Comparison of ENCODE assay signal across 13 cellular contexts in genomic region chr10:14758994-14759664, GRCh38. TPM values are rescaled to one million over a fixed set of nuclear protein-coding genes. Genes with fewer than 3 reads are reported as not detected.
DNase-seq lines count a peak whose midpoint lies in the region; ATAC-seq and TF ChIP-seq lines count a peak whose summit lies in the region.
"Had no signal": no experiment of that assay in that cellular context is flagged by ENCODE, and none has a peak within 500 bp of the region (broad histone marks: within the 10 kb centered on the region; RNA-seq: fewer than 3 reads in every experiment).

No MANE protein-coding gene starts in this region.

- no peaks in the 10 kb centered on the region for H3K4me1 ChIP-seq in SK-N-SH (ENCODE audit: control insufficient read depth in 1 of 2, insufficient read depth in 2 of 2, low read depth in 1 of 2, low read length in 1 of 2)
- H3K4me1 ChIP-seq in HCT116 (ENCODE audit: control insufficient read depth in 1 of 2, insufficient read depth in 2 of 2, low read length in 2 of 2): peaks cover 0 to 2% of the 10 kb centered on the region in 2 experiments; a peak in 1 of 4 replicates
- no peaks in the 10 kb centered on the region for H3K4me1 ChIP-seq in neural progenitor cell
- H3K4me1 ChIP-seq: testis had no signal

- no TSS peak for BruUV-seq in HCT116 (replicated peaks; lab: Mats Ljungman, UMichigan)

- H3K4me3 Mint-ChIP-seq in neural progenitor cell: no peak overlapping the region
- H3K4me3 Mint-ChIP-seq: brain had no signal

- intact Hi-C loops in HCT116 (cut with micrococcal nuclease): loop anchor here (1.0 kb wide), 1 partner anchor 222 kb away; no protein-coding TSS in a partner anchor

- TF ChIP-seq CTCF in SK-N-SH (IDR thresholded peaks at IDR 0.05) (no peak), HCT116 (IDR thresholded peaks at IDR 0.05 in 2 of 3, conservative IDR thresholded peaks at IDR 0.05 in 1 of 3; ENCODE audit: borderline replicate concordance in 1 of 3, insufficient read depth in 1 of 3, low read depth in 2 of 3, low read length in 2 of 3) (peak; percentile 62 to 70 (median 68)), neural progenitor cell (IDR thresholded peaks at IDR 0.05) (peak; percentile 17)

- no peaks in the 10 kb centered on the region for H3K79me2 ChIP-seq in SK-N-SH (ENCODE audit: insufficient read depth)
- no peaks in the 10 kb centered on the region for H3K79me2 ChIP-seq in HCT116 (ENCODE audit: insufficient read depth, low read length)
- no peaks in the 10 kb centered on the region for H3K79me2 ChIP-seq in neural progenitor cell (ENCODE audit: low read depth)

- H3K9me3 Mint-ChIP-seq in neural progenitor cell: peaks cover 3% of the 10 kb centered on the region

- peak; percentile 44 for TF ChIP-seq RAD21 in SK-N-SH (IDR thresholded peaks at IDR 0.05; ENCODE audit: low read length)
- TF ChIP-seq RAD21 in HCT116 (IDR thresholded peaks at IDR 0.05; ENCODE audit: low read depth): peak; percentile 62

- H3K27me3 ChIP-seq in SK-N-SH (ENCODE audit: insufficient read depth) (no peaks in the 10 kb centered on the region), HCT116 (ENCODE audit: insufficient read depth, low read length) (0 out of 2 replicates have a peak, but pooled peaks cover 3% of the 10 kb centered on the region), neural progenitor cell (no peaks in the 10 kb centered on the region)
- H3K27me3 ChIP-seq: testis had no signal

- TF ChIP-seq POLR2A in HCT116 (IDR thresholded peaks at IDR 0.05; ENCODE audit: borderline replicate concordance, extremely low read depth, insufficient read depth, insufficient read length): no peak

- no peak for ATAC-seq in SK-N-SH treated with all-trans-retinoic acid at 6 μM for 48 hours
- peak; percentile 97 for ATAC-seq in HCT116

- H3K9me3 ChIP-seq in SK-N-SH (no peaks in the 10 kb centered on the region), HCT116 (ENCODE audit: control insufficient read depth in 1 of 2, insufficient read depth in 1 of 2, low read depth in 1 of 2, low read length in 2 of 2) (no peaks in the 10 kb centered on the region), neural progenitor cell (ENCODE audit: low read depth) (no peaks in the 10 kb centered on the region)
- H3K9me3 ChIP-seq: testis had no signal

- H3K4me2 ChIP-seq in SK-N-SH (no peak overlapping the region), HCT116 (ENCODE audit: low read length) (no peak overlapping the region), neural progenitor cell (no peak overlapping the region)

- CTCF ChIA-PET in SK-N-SH (lab: Yijun Ruan, JAX): interaction anchor here (0.8 kb wide), 1 partner anchor 31 kb away, joined by 3 read pairs; no protein-coding TSS in a partner anchor
- CTCF ChIA-PET in HCT116 (lab: Charles Lee): no interaction called here

- H3K27me3 Mint-ChIP-seq in neural progenitor cell (ENCODE audit: insufficient read depth, low read depth): peaks cover 2% of the 10 kb centered on the region

- no peak for TF ChIP-seq EP300 in SK-N-SH (IDR thresholded peaks at IDR 0.05; ENCODE audit: borderline replicate concordance in 1 of 2, low read depth in 1 of 2, low read length in 1 of 2)

- POLR2A ChIA-PET in SK-N-SH (lab: Yijun Ruan, JAX): no interaction called here
- POLR2A ChIA-PET in HCT116 (lab: Charles Lee): no interaction called here

- H3K27ac Mint-ChIP-seq in neural progenitor cell: no peak overlapping the region
- H3K27ac Mint-ChIP-seq: brain had no signal

- no peaks in the 10 kb centered on the region for H3F3A ChIP-seq in SK-N-SH (replicated peaks; ENCODE audit: insufficient read depth)
- no peaks in the 10 kb centered on the region for H3F3A ChIP-seq in neural progenitor cell (ENCODE audit: low read depth)

- H2AFZ ChIP-seq in SK-N-SH (ENCODE audit: low read depth) (no peak overlapping the region), HCT116 (ENCODE audit: low read depth, low read length, poor library complexity, severe bottlenecking) (no peak overlapping the region), neural progenitor cell (replicated peaks) (no peak overlapping the region)

- H3K4me1 Mint-ChIP-seq in neural progenitor cell: no peaks in the 10 kb centered on the region
- H3K4me1 Mint-ChIP-seq: brain had no signal

- no peaks in the 10 kb centered on the region for H3K36me3 Mint-ChIP-seq in neural progenitor cell
- H3K36me3 Mint-ChIP-seq: brain had no signal

- WGBS in SK-N-SH (ENCODE audit: low lambda C conversion rate): 85% methylated on average over 8 of the region's 8 CpGs

- H3K4me3 ChIP-seq in SK-N-SH (ENCODE audit: low read depth in 2 of 2, low read length in 1 of 2) (no peak overlapping the region), HCT116 (replicated peaks in 1 of 2; ENCODE audit: low read depth in 1 of 2, low read length in 2 of 2) (no peak overlapping the region), neural progenitor cell (no peak overlapping the region)
- H3K4me3 ChIP-seq: testis had no signal

- no peaks in the 10 kb centered on the region for H3K9me2 ChIP-seq in SK-N-SH
- H3K9me2 ChIP-seq in HCT116 (ENCODE audit: insufficient read depth): no peaks in the 10 kb centered on the region

- RAD21 ChIA-PET in HCT116 (lab: Charles Lee; ENCODE audit: low non-redundant PET in 1 of 2, low total read pairs in 2 of 2, uncharacterized antibody in 2 of 2, unreplicated experiment in 2 of 2): no interaction called here

- H3K36me3 ChIP-seq in SK-N-SH (replicated peaks in 1 of 2; ENCODE audit: control insufficient read depth in 1 of 2, insufficient read depth in 2 of 2, low read length in 1 of 2) (no peaks in the 10 kb centered on the region), HCT116 (ENCODE audit: control insufficient read depth in 1 of 2, insufficient read depth in 2 of 2, low read length in 2 of 2) (no peaks in the 10 kb centered on the region), neural progenitor cell (no peaks in the 10 kb centered on the region)

- H4K20me1 ChIP-seq in SK-N-SH (ENCODE audit: insufficient read depth) (no peaks in the 10 kb centered on the region), HCT116 (ENCODE audit: insufficient read depth) (no peaks in the 10 kb centered on the region), neural progenitor cell (ENCODE audit: low read depth) (no peaks in the 10 kb centered on the region)

- H3K27ac ChIP-seq in SK-N-SH (ENCODE audit: low read depth in 2 of 2, low read length in 1 of 2) (no peak overlapping the region), HCT116 (ENCODE audit: low read depth, low read length) (no peak overlapping the region), neural progenitor cell (no peak overlapping the region)
- H3K27ac ChIP-seq: testis had no signal

- H3K9ac ChIP-seq in SK-N-SH: no peak overlapping the region
- H3K9ac ChIP-seq in HCT116 (ENCODE audit: low read length): no peak overlapping the region
- no peak overlapping the region for H3K9ac ChIP-seq in neural progenitor cell

- DNase-seq in SK-N-SH: peak; percentile 27
- DNase-seq in HCT116 (ENCODE audit: low read depth, low spot score): peak; percentile 48
- DNase-seq in activated CD4-positive, alpha-beta T cell treated with anti-CD3 and anti-CD28 coated beads for 4 hours: peak; percentile 7 to 25
- no peak for DNase-seq in neural progenitor cell (ENCODE audit: low spot score)
- DNase-seq in NCI-H2107 treated with DMSO at 0.1 percent for 48 hours (lab: John Stamatoyannopoulos, UW; ENCODE audit: unreplicated experiment): no peak
- DNase-seq in NCI-H1436 (lab: John Stamatoyannopoulos, UW): no peak
- no peak for DNase-seq in NCI-H345 treated with DMSO at 0.1 percent for 48 hours (lab: John Stamatoyannopoulos, UW; ENCODE audit: unreplicated experiment)
- DNase-seq: kidney glomerular epithelial cell, NCI-H2171, SHP77 treated with DMSO at 0.1 percent for 48 hours, testis had no signal

TF ChIP-seq in SK-N-SH, 30 proteins besides CTCF, POLR2A, EP300 and RAD21 (continues in another document):
- no peak for TF ChIP-seq FOXM1 (IDR thresholded peaks at IDR 0.05; ENCODE audit: low read depth)
- TF ChIP-seq RCOR1 (IDR thresholded peaks at IDR 0.05; ENCODE audit: low read length): no peak
- no peak for TF ChIP-seq GABPA (IDR thresholded peaks at IDR 0.05; ENCODE audit: low read depth)

TF ChIP-seq in SK-N-SH treated with all-trans-retinoic acid at 6 μM for 48 hours, 23 proteins besides CTCF, POLR2A, EP300 and RAD21 (continues in another document):
- no peak for TF ChIP-seq PPARA (CRISPR knock-in tag; IDR thresholded peaks at IDR 0.05; ENCODE audit: borderline replicate concordance)
- no peak for TF ChIP-seq GLIS3 (CRISPR knock-in tag; IDR thresholded peaks at IDR 0.05)
- TF ChIP-seq ZC3H10 (CRISPR knock-in tag; IDR thresholded peaks at IDR 0.05): no peak

TF ChIP-seq in HCT116, 20 proteins besides CTCF, POLR2A, EP300 and RAD21:
- TF ChIP-seq CBX3 (IDR thresholded peaks at IDR 0.05; ENCODE audit: low read depth): peak; percentile 32; the same call in 1 of the 2 replicates
- TF ChIP-seq SP1 (IDR thresholded peaks at IDR 0.05; ENCODE audit: low read depth): no peak
- no peak for TF ChIP-seq MAX (IDR thresholded peaks at IDR 0.05)

RNA-seq across cellular contexts. Expression of gene FAM107B, which starts 15.6 kb away (rescaled TPM):
- polyA plus RNA-seq in SK-N-SH (2012; rRNA removed): 1.0 and 1.3 TPM in 2 replicates
- 2.2 TPM in 2 replicates for polyA plus RNA-seq in SK-N-SH (2012; cell fraction: cytosol; rRNA removed)
- 0.55 and 0.59 TPM in 2 replicates for polyA plus RNA-seq in SK-N-SH (2012; cell fraction: nucleus; rRNA removed)
- 41.6 TPM for total RNA-seq in HCT116 (2021; ENCODE audit: unreplicated experiment)
- 14.6 and 19.8 TPM in 2 replicates for polyA plus RNA-seq in HCT116 (2012)
- 26.5 and 43.0 TPM in 2 replicates for total RNA-seq in neural progenitor cell (ENCODE audit: low replicate concordance)

Comparison
In these comparisons a context has a peak if more than half of its experiments do, and no peak if none do; other contexts are left out.
1. DNase-seq: peak in SK-N-SH (single experiment), HCT116 (single experiment) and activated CD4-positive, alpha-beta T cell treated with anti-CD3 and anti-CD28 coated beads for 4 hours (2 of 2); none in neural progenitor cell (single experiment), NCI-H2107 treated with DMSO at 0.1 percent for 48 hours (single experiment), NCI-H1436 (single experiment) and NCI-H345 treated with DMSO at 0.1 percent for 48 hours (single experiment).